Comparison of ENCODE assay signal across 12 cellular contexts in the genomic region with DNA sequence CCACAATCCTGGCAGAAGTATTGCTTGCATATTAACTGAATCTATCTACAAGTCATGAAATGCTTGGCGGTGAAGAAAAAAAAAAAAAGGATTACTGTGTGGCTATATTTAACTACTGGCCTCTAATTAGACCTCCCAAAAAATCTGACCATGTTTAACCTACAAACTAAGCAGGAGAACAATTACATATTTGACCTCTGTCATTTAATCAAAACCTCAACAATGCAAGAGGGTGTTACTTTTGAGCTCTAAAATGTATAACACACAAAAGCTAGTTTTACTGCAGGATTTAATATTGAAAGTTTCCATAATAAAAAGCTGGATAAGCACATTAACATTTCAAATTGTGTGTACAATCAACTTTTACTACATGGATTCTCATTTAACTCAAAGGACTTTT. TPM values are rescaled to one million over a fixed set of nuclear protein-coding genes. Genes with fewer than 3 reads are reported as not detected.
DNase-seq lines count a peak whose midpoint lies in the region; ATAC-seq and TF ChIP-seq lines count a peak whose summit lies in the region.
"Had no signal": no experiment of that assay in that cellular context is flagged by ENCODE, and none has a peak within 500 bp of the region (broad histone marks: within the 10 kb centered on the region; RNA-seq: fewer than 3 reads in every experiment).

No MANE protein-coding gene starts in this region.

- H4K20me1 ChIP-seq in H9 (ENCODE audit: control insufficient read depth, insufficient read depth, insufficient read length): no peaks in the 10 kb centered on the region

- no peak overlapping the region for H3K4me2 ChIP-seq in H9 (ENCODE audit: insufficient read depth, insufficient read length, low read length)

- no peak overlapping the region for H2BK12ac ChIP-seq in H9 (ENCODE audit: insufficient read length, low read depth, low read length)

- no peaks in the 10 kb centered on the region for H3K27me3 ChIP-seq in CD4-positive, alpha-beta T cell (ENCODE audit: control insufficient read depth, insufficient read depth, low read length)
- no peaks in the 10 kb centered on the region for H3K27me3 ChIP-seq in H9 (ENCODE audit: insufficient read depth, low read length)
- H3K27me3 ChIP-seq in naive thymus-derived CD4-positive, alpha-beta T cell (ENCODE audit: control insufficient read depth in 2 of 2, insufficient read depth in 2 of 2, low read length in 2 of 2): no peaks in the 10 kb centered on the region

- no peak overlapping the region for H2AK5ac ChIP-seq in H9 (ENCODE audit: insufficient read length, low read length)

- no peak overlapping the region for H4K8ac ChIP-seq in H9 (replicated peaks; ENCODE audit: insufficient read length, low read depth, low read length)

- no peak overlapping the region for H3K18ac ChIP-seq in H9 (ENCODE audit: insufficient read length, low read depth, low read length)

- peaks cover 59% of the 10 kb centered on the region for H3K36me3 Mint-ChIP-seq in CD4-positive, alpha-beta T cell (ENCODE audit: low read depth)
- peaks cover 0 to 7% (median 2%) of the 10 kb centered on the region in 3 experiments; a peak in 3 of 7 replicates for H3K36me3 Mint-ChIP-seq in H9 (ENCODE audit: insufficient read depth in 1 of 3, low read depth in 3 of 3)
- peaks cover 20% of the 10 kb centered on the region for H3K36me3 Mint-ChIP-seq in activated naive CD8-positive, alpha-beta T cell treated with anti-CD3 and anti-CD28 coated beads, Interleukin-2, amount 10 ng/mL, durations not matched to agents 7 days and 5 days
- peaks cover 0 to 28% (median 10%) of the 10 kb centered on the region in 5 donors for H3K36me3 Mint-ChIP-seq in naive thymus-derived CD4-positive, alpha-beta T cell

- H3K4me3 Mint-ChIP-seq in CD4-positive, alpha-beta T cell: peak overlapping the region; percentile 98
- peak overlapping the region; percentile 72 to 89; a peak in 3 of 5 replicates for H3K4me3 Mint-ChIP-seq in H9
- peak overlapping the region; percentile 97 for H3K4me3 Mint-ChIP-seq in activated naive CD8-positive, alpha-beta T cell treated with anti-CD3 and anti-CD28 coated beads, Interleukin-2, amount 10 ng/mL, durations not matched to agents 7 days and 5 days
- H3K4me3 Mint-ChIP-seq in naive thymus-derived CD4-positive, alpha-beta T cell: peak overlapping the region; percentile 89 to 99 (median 95)

- WGBS in H9 (ENCODE audit: extremely low coverage, insufficient read length, low lambda C conversion rate): no CpG with 5 or more reads among the region's 1 CpG

- no peaks in the 10 kb centered on the region for H3K4me1 ChIP-seq in H9 (ENCODE audit: insufficient read depth, low read length)
- H3K4me1 ChIP-seq in naive thymus-derived CD4-positive, alpha-beta T cell (ENCODE audit: control insufficient read depth in 2 of 2, insufficient read depth in 2 of 2, low read length in 2 of 2): peaks cover 10 to 18% of the 10 kb centered on the region in 2 donors
- H3K4me1 ChIP-seq: Caco-2 had no signal

- H2BK15ac ChIP-seq in H9 (ENCODE audit: low read depth, low read length): no peak overlapping the region

- no peak for ATAC-seq in CD4-positive, alpha-beta T cell (ENCODE audit: poor library complexity)
- no peak for ATAC-seq in activated naive CD8-positive, alpha-beta T cell treated with anti-CD3 and anti-CD28 coated beads, Interleukin-2, amount 10 ng/mL, durations not matched to agents 7 days and 5 days (ENCODE audit: low read depth)
- no peak for ATAC-seq in naive thymus-derived CD4-positive, alpha-beta T cell
- no peak for ATAC-seq in GM21529 (IDR thresholded peaks at IDR 0.05; ENCODE audit: unreplicated experiment)
- ATAC-seq in GM18519 (IDR thresholded peaks at IDR 0.05; ENCODE audit: low FRiP score, unreplicated experiment): no peak
- ATAC-seq in GM21825 (IDR thresholded peaks at IDR 0.05; ENCODE audit: unreplicated experiment): no peak

- no peaks in the 10 kb centered on the region for H3K79me1 ChIP-seq in H9 (ENCODE audit: insufficient read depth, low read depth, low read length, poor library complexity, severe bottlenecking)

- peaks cover 13% of the 10 kb centered on the region for H3K23me2 ChIP-seq in H9 (ENCODE audit: insufficient read length, low read depth, low read length, poor library complexity, severe bottlenecking)

- no peaks in the 10 kb centered on the region for H3K27me3 Mint-ChIP-seq in CD4-positive, alpha-beta T cell
- H3K27me3 Mint-ChIP-seq in H9 (ENCODE audit: low read depth): no peaks in the 10 kb centered on the region
- H3K27me3 Mint-ChIP-seq in activated naive CD8-positive, alpha-beta T cell treated with anti-CD3 and anti-CD28 coated beads, Interleukin-2, amount 10 ng/mL, durations not matched to agents 7 days and 5 days: no peaks in the 10 kb centered on the region
- H3K27me3 Mint-ChIP-seq in naive thymus-derived CD4-positive, alpha-beta T cell: no peaks in the 10 kb centered on the region

- no peak overlapping the region for H3K9ac ChIP-seq in H9 (ENCODE audit: extremely low read depth, insufficient read length, low read length)

- no peak for TF ChIP-seq CTCF in CD4-positive, alpha-beta T cell (IDR thresholded peaks at IDR 0.05)
- TF ChIP-seq CTCF in H9 (conservative IDR thresholded peaks at IDR 0.05): no peak

- peak overlapping the region; percentile 93 for H3K4me3 ChIP-seq in naive thymus-derived CD4-positive, alpha-beta T cell (ENCODE audit: low read length)

- H2BK5ac ChIP-seq in H9 (ENCODE audit: insufficient read length, low read length): no peak overlapping the region

- no peak overlapping the region for H2BK20ac ChIP-seq in H9 (ENCODE audit: low read depth, low read length, poor library complexity, severe bottlenecking)

- no peak overlapping the region for H3K4ac ChIP-seq in H9 (ENCODE audit: low read depth, low read length)

- no peaks in the 10 kb centered on the region for H3K9me3 ChIP-seq in CD4-positive, alpha-beta T cell (ENCODE audit: control insufficient read depth, low read length)
- peaks cover 5% of the 10 kb centered on the region for H3K9me3 ChIP-seq in H9 (ENCODE audit: control insufficient read depth, low read depth, low read length)
- H3K9me3 ChIP-seq in naive thymus-derived CD4-positive, alpha-beta T cell (ENCODE audit: control insufficient read depth in 2 of 3, low read length in 3 of 3): no peaks in the 10 kb centered on the region
- H3K9me3 ChIP-seq: Caco-2 had no signal

- no peak overlapping the region for H4K5ac ChIP-seq in H9 (ENCODE audit: insufficient read length, low read depth, low read length)

- no peak for DNase-seq in CD4-positive, alpha-beta T cell
- DNase-seq in H9 (no peak), SKM-1 treated with dmso at 0.1 percent for 144 hours (lab: John Stamatoyannopoulos, UW; ENCODE audit: unreplicated experiment) (no peak)
- DNase-seq in activated naive CD8-positive, alpha-beta T cell treated with anti-CD3 and anti-CD28 coated beads, Interleukin-2, amount 10 ng/mL, durations not matched to agents 7 days and 5 days: no peak
- DNase-seq in naive thymus-derived CD4-positive, alpha-beta T cell: no peak
- DNase-seq: Caco-2, NCI-H1694, SW 1271 had no signal

- intact Hi-C loops in CD4-positive, alpha-beta T cell (cut with DNase I, micrococcal nuclease): loop anchor here in 1 of 2 experiments (10.0 kb wide), 3 partner anchors 101 to 421 kb away; partner anchors contain the start of gene P2RY10
- intact Hi-C loops in naive thymus-derived CD4-positive, alpha-beta T cell (cut with micrococcal nuclease): loop anchor here (1.0 to 10.0 kb wide), 11 partner anchors 78 to 1471 kb away; partner anchors contain the start of genes COX7B (in 2 of the 2), MAGT1 (in 2 of the 2) and PGK1 (in 2 of the 2)

- POLR2A ChIA-PET in CD4-positive, alpha-beta T cell (lab: Charles Lee): interaction anchor here (0.6 to 2.7 kb wide), 10 partner anchors 29 to 825 kb away, joined by 3 to 16 read pairs (median 4); partner anchors contain the start of gene GPR174
- POLR2A ChIA-PET in activated naive CD8-positive, alpha-beta T cell treated with anti-CD3 and anti-CD28 coated beads, Interleukin-2, amount 10 ng/mL, durations not matched to agents 7 days and 5 days (lab: Charles Lee): no interaction called here
- POLR2A ChIA-PET in naive thymus-derived CD4-positive, alpha-beta T cell (lab: Charles Lee): interaction anchor here (0.6 to 2.5 kb wide), 14 partner anchors 28 to 424 kb away, joined by 3 to 15 read pairs (median 5); no protein-coding TSS in a partner anchor

- H3K79me2 ChIP-seq in H9 (ENCODE audit: insufficient read depth, low read length): no peaks in the 10 kb centered on the region

- CTCF ChIA-PET in CD4-positive, alpha-beta T cell (lab: Charles Lee): interaction anchor here (1.1 kb wide), 1 partner anchor 47 kb away, joined by 3 read pairs; no protein-coding TSS in a partner anchor
- CTCF ChIA-PET in naive thymus-derived CD4-positive, alpha-beta T cell (lab: Charles Lee): interaction anchor here (0.8 to 1.4 kb wide), 4 partner anchors 44 to 78 kb away, joined by 3 to 8 read pairs (median 4); no protein-coding TSS in a partner anchor

- H3K27ac ChIP-seq in CD4-positive, alpha-beta T cell (ENCODE audit: low read depth, low read length): no peak overlapping the region
- no peak overlapping the region for H3K27ac ChIP-seq in H9 (ENCODE audit: insufficient read length, low read depth, low read length)
- peak overlapping the region; percentile 89 for H3K27ac ChIP-seq in naive thymus-derived CD4-positive, alpha-beta T cell (ENCODE audit: low read depth, low read length)
- H3K27ac ChIP-seq: epithelial cell of prostate had no signal

- H3K4me1 Mint-ChIP-seq in CD4-positive, alpha-beta T cell (ENCODE audit: low read depth): peaks cover 42% of the 10 kb centered on the region
- H3K4me1 Mint-ChIP-seq in H9: peaks cover 30 to 36% of the 10 kb centered on the region in 2 experiments
- H3K4me1 Mint-ChIP-seq in activated naive CD8-positive, alpha-beta T cell treated with anti-CD3 and anti-CD28 coated beads, Interleukin-2, amount 10 ng/mL, durations not matched to agents 7 days and 5 days: peaks cover 30% of the 10 kb centered on the region
- peaks cover 8 to 41% (median 36%) of the 10 kb centered on the region in 7 donors for H3K4me1 Mint-ChIP-seq in naive thymus-derived CD4-positive, alpha-beta T cell

- H3K14ac ChIP-seq in H9 (ENCODE audit: insufficient read depth, low read length): no peak overlapping the region

- H2BK120ac ChIP-seq in H9 (ENCODE audit: low read depth, low read length, poor library complexity, severe bottlenecking): no peak overlapping the region

- H3T11ph ChIP-seq in H9 (ENCODE audit: low read length): no peak overlapping the region

- no peak overlapping the region for H2AFZ ChIP-seq in H9 (ENCODE audit: low read length)

- no peak overlapping the region for H4K91ac ChIP-seq in H9 (ENCODE audit: insufficient read length, low read depth, low read length)

- peak overlapping the region; percentile 99 for H3K27ac Mint-ChIP-seq in CD4-positive, alpha-beta T cell
- no peak overlapping the region for H3K27ac Mint-ChIP-seq in H9
- H3K27ac Mint-ChIP-seq in activated naive CD8-positive, alpha-beta T cell treated with anti-CD3 and anti-CD28 coated beads, Interleukin-2, amount 10 ng/mL, durations not matched to agents 7 days and 5 days: peak overlapping the region; percentile 94
- H3K27ac Mint-ChIP-seq in naive thymus-derived CD4-positive, alpha-beta T cell: peak overlapping the region; percentile 87 to 99 (median 98)

- peaks cover 0 to 3% (median 0%) of the 10 kb centered on the region in 3 experiments for H3K36me3 ChIP-seq in naive thymus-derived CD4-positive, alpha-beta T cell (ENCODE audit: control insufficient read depth in 2 of 3, insufficient read depth in 3 of 3, low read length in 3 of 3)

- H3K56ac ChIP-seq in H9 (ENCODE audit: insufficient read length, low read depth, low read length): no peak overlapping the region

- H3K9me3 Mint-ChIP-seq in CD4-positive, alpha-beta T cell: no peaks in the 10 kb centered on the region
- peaks cover 46 to 61% of the 10 kb centered on the region in 2 experiments for H3K9me3 Mint-ChIP-seq in H9
- H3K9me3 Mint-ChIP-seq in activated naive CD8-positive, alpha-beta T cell treated with anti-CD3 and anti-CD28 coated beads, Interleukin-2, amount 10 ng/mL, durations not matched to agents 7 days and 5 days: no peaks in the 10 kb centered on the region
- no peaks in the 10 kb centered on the region for H3K9me3 Mint-ChIP-seq in naive thymus-derived CD4-positive, alpha-beta T cell

- H3K23ac ChIP-seq in H9 (ENCODE audit: insufficient read length, low read depth, low read length): no peak overlapping the region

RNA-seq across cellular contexts. Expression of gene ITM2A, which starts 1.5 kb away (rescaled TPM):
- 100 to 1,000 TPM; 236 to 259 TPM for total RNA-seq in CD4-positive, alpha-beta T cell
- total RNA-seq in H9 (2021): 27.1 and 29.9 TPM in 2 replicates
- total RNA-seq in activated naive CD8-positive, alpha-beta T cell treated with anti-CD3 and anti-CD28 coated beads, Interleukin-2, amount 10 ng/mL, durations not matched to agents 7 days and 5 days: 10 to 100 TPM; 75.8 to 84.6 TPM
- total RNA-seq in naive thymus-derived CD4-positive, alpha-beta T cell: 100 to 1,000 TPM; 109 to 170 (median 154) TPM
- polyA plus RNA-seq in naive thymus-derived CD4-positive, alpha-beta T cell: 100 to 1,000 TPM; 639 to 837 TPM
- total RNA-seq: Caco-2 had no signal

Comparison
In these comparisons a context has a peak if more than half of its experiments do, and no peak if none do; other contexts are left out.
1. H3K27ac Mint-ChIP-seq: peak in CD4-positive, alpha-beta T cell (single experiment), activated naive CD8-positive, alpha-beta T cell treated with anti-CD3 and anti-CD28 coated beads, Interleukin-2, amount 10 ng/mL, durations not matched to agents 7 days and 5 days (single experiment) and naive thymus-derived CD4-positive, alpha-beta T cell (9 of 9); none in H9 (0 of 3).
2. Peak in every context shown above with its lines, with median percentiles within 50 percentile points of each other: H3K4me3 Mint-ChIP-seq.